In the genomic region with DNA sequence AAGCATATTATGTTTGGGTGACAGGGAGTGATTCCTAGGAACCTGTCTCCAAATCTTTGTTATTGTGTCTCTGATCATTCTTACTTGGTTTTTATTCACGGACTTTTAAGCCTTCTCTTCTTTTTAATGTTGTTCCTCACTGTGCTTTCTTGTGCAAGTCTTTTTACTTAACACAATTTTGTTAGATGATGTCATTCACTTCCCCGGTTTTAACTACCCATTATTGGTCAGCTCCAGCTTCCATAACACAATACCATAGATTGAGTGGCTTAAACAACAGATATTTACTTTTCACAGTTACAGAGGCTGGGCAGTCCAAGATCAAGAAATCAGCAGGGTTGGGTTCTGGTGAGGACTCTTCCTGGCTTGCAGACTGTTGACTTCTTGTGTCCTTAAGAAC, we compare ENCODE assay signal across 21 cellular contexts.
DNase-seq lines count a peak whose midpoint lies in the region; FAIRE-seq and TF ChIP-seq lines count a peak whose summit lies in the region.
"Had no signal": no experiment of that assay in that cellular context is flagged by ENCODE, and none has a peak within 500 bp of the region (broad histone marks: within the 10 kb centered on the region; RNA-seq: fewer than 3 reads in every experiment).

No MANE protein-coding gene starts in this region.

- H3K14ac ChIP-seq in H1 (ENCODE audit: insufficient read length): no peak overlapping the region

- no peaks in the 10 kb centered on the region for H4K20me1 ChIP-seq in H1 (replicated peaks in 1 of 2; ENCODE audit: control insufficient read depth in 1 of 2, insufficient read depth in 2 of 2, low read length in 2 of 2)

- intact Hi-C loops in dorsolateral prefrontal cortex (cut with DNase I): no loop called here

- TF ChIP-seq EP300 in H1 (IDR thresholded peaks at IDR 0.05; ENCODE audit: borderline replicate concordance in 1 of 2, low read depth in 2 of 2, low read length in 2 of 2): no peak

- no peak overlapping the region for H4K91ac ChIP-seq in H1 (replicated peaks; ENCODE audit: insufficient read length, low read length)

- no peaks in the 10 kb centered on the region for H3K36me3 ChIP-seq in H1 (ENCODE audit: control insufficient read depth in 2 of 4, insufficient read depth in 4 of 4, low read length in 3 of 4)
- H3K36me3 ChIP-seq: HAP-1, SJSA1 had no signal

- FAIRE-seq in GM18507 (lab: Jason Lieb, UNC): peak; percentile 38
- FAIRE-seq in H1 (lab: Jason Lieb, UNC): no peak
- no peak for FAIRE-seq in frontal cortex (lab: Jason Lieb, UNC)

- H2BK120ac ChIP-seq in H1 (replicated peaks; ENCODE audit: low read depth, low read length): no peak overlapping the region

- H3K27ac ChIP-seq in H1 (ENCODE audit: low read depth, low read length): no peak overlapping the region
- no peak overlapping the region for H3K27ac ChIP-seq in dorsolateral prefrontal cortex
- H3K27ac ChIP-seq: SJSA1 had no signal

- no peak overlapping the region for H3K9ac ChIP-seq in H1 (replicated peaks in 1 of 4; ENCODE audit: extremely low read depth in 1 of 4, low read depth in 3 of 4, low read length in 3 of 4)

- POLR2A ChIA-PET in H1 (lab: Charles Lee; ENCODE audit: partially characterized antibody): no interaction called here

- no peak for TF ChIP-seq POLR2A in H1 (IDR thresholded peaks at IDR 0.05; ENCODE audit: control extremely low read depth in 1 of 2, low read depth in 2 of 2, low read length in 2 of 2)

- H2AFZ ChIP-seq in H1 (ENCODE audit: low read length): no peak overlapping the region

- H2BK15ac ChIP-seq in H1 (ENCODE audit: low read length): no peak overlapping the region

- H3K79me2 ChIP-seq in H1 (ENCODE audit: control insufficient read depth in 1 of 2, insufficient read depth in 2 of 2, low read length in 2 of 2): no peaks in the 10 kb centered on the region

- H2AK5ac ChIP-seq in H1 (ENCODE audit: low read depth, low read length): no peak overlapping the region

- no peaks in the 10 kb centered on the region for H3K9me3 ChIP-seq in H1 (ENCODE audit: insufficient read depth in 2 of 2, low read depth in 1 of 2, low read length in 1 of 2)
- H3K9me3 ChIP-seq: HAP-1, SJSA1 had no signal

- no peaks in the 10 kb centered on the region for H3K27me3 ChIP-seq in H1 (replicated peaks in 1 of 4; ENCODE audit: control insufficient read depth in 3 of 4, extremely low read depth in 1 of 4, insufficient read depth in 3 of 4, low read length in 3 of 4)
- H3K27me3 ChIP-seq in dorsolateral prefrontal cortex: no peaks in the 10 kb centered on the region
- H3K27me3 ChIP-seq: SJSA1 had no signal

- TF ChIP-seq RAD21 in H1 (IDR thresholded peaks at IDR 0.05 in 1 of 2, conservative IDR thresholded peaks at IDR 0.05 in 1 of 2; ENCODE audit: low read depth in 2 of 2, low read length in 2 of 2): no peak

- H4K8ac ChIP-seq in H1 (ENCODE audit: extremely low read depth, insufficient read depth, low read length): no peak overlapping the region

- 83% methylated on average over 2 of the region's 2 CpGs; no CpG with 5 or more reads in 1 of the 2 experiments for WGBS in H1 (ENCODE audit: extremely low coverage in 1 of 2, insufficient coverage in 1 of 2, insufficient read length in 1 of 2, insufficient replicate concordance in 2 of 2, low coverage in 1 of 2, low lambda C conversion rate in 2 of 2, missing lambda C conversion rate in 1 of 2), 2 experiments

- no peaks in the 10 kb centered on the region for H3K23me2 ChIP-seq in H1 (ENCODE audit: low read depth, low read length)

- no peak overlapping the region for H3K56ac ChIP-seq in H1 (replicated peaks; ENCODE audit: insufficient read length, low read depth, low read length)

- H2BK12ac ChIP-seq in H1 (ENCODE audit: low read depth, low read length): no peak overlapping the region

- H3K4me3 ChIP-seq in H1 (ENCODE audit: extremely low read depth in 1 of 4, insufficient read depth in 2 of 4, low read depth in 3 of 4, low read length in 4 of 4): no peak overlapping the region
- no peak overlapping the region for H3K4me3 ChIP-seq in dorsolateral prefrontal cortex
- H3K4me3 ChIP-seq: HAP-1, SJSA1 had no signal

- no peak overlapping the region for H3K4me2 ChIP-seq in H1 (ENCODE audit: insufficient read depth in 1 of 2, low read depth in 2 of 2, low read length in 2 of 2)

- DNase-seq in GM18507 (ENCODE audit: extremely low spot score, insufficient read length, low read depth) (no peak), MV-4-11 (lab: John Stamatoyannopoulos, UW) (peak; percentile 5), H1 (ENCODE audit: low read depth in 1 of 2, low spot score in 2 of 2) (no peak), iris pigment epithelial cell (ENCODE audit: low read depth) (peak; percentile 49), frontal cortex (ENCODE audit: low spot score in 2 of 2) (no peak), NCI-H1048 (lab: John Stamatoyannopoulos, UW) (no peak), dorsolateral prefrontal cortex (no peak)
- DNase-seq: ACHN; AML-193; C1 segment of cervical spinal cord; Calu3; CD8-positive, alpha-beta T cell; DMS153; GDM1; KBM-7; NCI-H1694; NCI-H2081 treated with DMSO at 0.1 percent for 48 hours; NCI-H2171 treated with DMSO at 0.1 percent for 48 hours; NCI-H524 treated with DMSO at 0.1 percent for 48 hours had no signal

- no peaks in the 10 kb centered on the region for H3K79me1 ChIP-seq in H1 (ENCODE audit: low read depth, low read length)

- H2BK5ac ChIP-seq in H1 (ENCODE audit: low read depth, low read length): no peak overlapping the region

- TF ChIP-seq CTCF in H1 (IDR thresholded peaks at IDR 0.05; ENCODE audit: control extremely low read depth in 1 of 3, insufficient read depth in 1 of 3, low read depth in 1 of 3, low read length in 3 of 3): no peak
- TF ChIP-seq CTCF in dorsolateral prefrontal cortex (IDR thresholded peaks at IDR 0.05 in 54 of 56, conservative IDR thresholded peaks at IDR 0.05 in 2 of 56; ENCODE audit: low read depth in 1 of 56, partially characterized antibody in 56 of 56): no peak

- no peak overlapping the region for H3K18ac ChIP-seq in H1 (ENCODE audit: extremely low read depth, low read length)

- 0 out of 2 replicates have a peak overlapping the region, but pooled peaks have one; percentile 1 for H2BK20ac ChIP-seq in H1 (ENCODE audit: low read length)

- peak overlapping the region; percentile 49 for H3K4ac ChIP-seq in H1 (replicated peaks; ENCODE audit: insufficient read length, low read depth, low read length)

- CTCF ChIA-PET in H1 (lab: Charles Lee; ENCODE audit: partially characterized antibody): no interaction called here

- no peak overlapping the region for H4K5ac ChIP-seq in H1 (ENCODE audit: insufficient read length, low read depth, low read length)

- H3K4me1 ChIP-seq in H1 (replicated peaks in 1 of 4; ENCODE audit: control insufficient read depth in 3 of 4, insufficient read depth in 4 of 4, low read length in 3 of 4): peaks cover 0 to 4% (median 2%) of the 10 kb centered on the region in 4 experiments; a peak in 2 of 7 replicates
- H3K4me1 ChIP-seq: HAP-1, SJSA1 had no signal

- no peak overlapping the region for H3K23ac ChIP-seq in H1 (ENCODE audit: insufficient read length)

TF ChIP-seq in H1, 55 proteins besides CTCF, POLR2A, EP300 and RAD21:
- TF ChIP-seq BACH1 (IDR thresholded peaks at IDR 0.05; ENCODE audit: low read length) (no peak), ZNF274 (IDR thresholded peaks at IDR 0.05; ENCODE audit: borderline replicate concordance, extremely low read depth, low read length) (no peak), CBX8 (IDR thresholded peaks at IDR 0.05; ENCODE audit: borderline replicate concordance, low read depth, low read length) (no peak)
- TF ChIP-seq, protein P1, sequence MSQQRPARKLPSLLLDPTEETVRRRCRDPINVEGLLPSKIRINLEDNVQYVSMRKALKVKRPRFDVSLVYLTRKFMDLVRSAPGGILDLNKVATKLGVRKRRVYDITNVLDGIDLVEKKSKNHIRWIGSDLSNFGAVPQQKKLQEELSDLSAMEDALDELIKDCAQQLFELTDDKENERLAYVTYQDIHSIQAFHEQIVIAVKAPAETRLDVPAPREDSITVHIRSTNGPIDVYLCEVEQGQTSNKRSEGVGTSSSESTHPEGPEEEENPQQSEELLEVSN (IDR thresholded peaks at IDR 0.05): no peak

Comparison
In these comparisons a context has a peak if more than half of its experiments do, and no peak if none do; other contexts are left out.
1. DNase-seq: peak in MV-4-11 (single experiment) and iris pigment epithelial cell (single experiment); none in GM18507 (single experiment), H1 (0 of 2), frontal cortex (0 of 2), NCI-H1048 (single experiment) and dorsolateral prefrontal cortex (0 of 10).